ENCODE assay signal across 31 cellular contexts in the genomic region with DNA sequence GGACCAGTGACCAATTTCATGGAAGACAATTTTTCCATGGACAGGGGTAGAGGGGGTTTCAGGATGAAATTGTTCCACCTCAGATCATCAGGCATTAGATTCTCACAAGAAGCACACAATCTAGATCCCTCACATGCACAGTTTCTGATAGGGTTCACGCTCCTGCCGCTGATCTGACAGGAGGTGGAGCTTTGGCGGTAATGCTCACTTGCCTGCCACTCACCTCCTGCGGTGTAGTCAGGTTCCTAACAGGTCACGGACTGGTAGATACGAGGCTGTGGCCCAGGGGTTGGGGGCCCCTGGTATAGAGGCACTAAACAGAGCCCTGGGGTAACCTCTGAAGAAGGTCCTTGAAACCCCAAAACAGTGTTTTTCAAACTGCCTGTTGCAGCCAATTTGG.
"Had no signal": no experiment of that assay in that cellular context is flagged by ENCODE, and none has a peak within 500 bp of the region (broad histone marks: within the 10 kb centered on the region; RNA-seq: fewer than 3 reads in every experiment).

No MANE protein-coding gene starts in this region.

- H3K4me3 Mint-ChIP-seq: activated CD4-positive, alpha-beta memory T cell treated with anti-CD3 and anti-CD28 coated beads, Interleukin-2, amount 10 ng/mL, durations not matched to agents 7 days and 5 days; activated CD4-positive, alpha-beta T cell treated with anti-CD3 and anti-CD28 coated beads, Interleukin-2, amount 10 ng/mL, durations not matched to agents 7 days and 5 days; activated naive CD4-positive, alpha-beta T cell treated with anti-CD3 and anti-CD28 coated beads for 36 hours; activated naive CD4-positive, alpha-beta T cell treated with anti-CD3 and anti-CD28 coated beads, Interleukin-2, amount 50 U/mL, for 24 hours; activated naive CD8-positive, alpha-beta T cell treated with anti-CD3 and anti-CD28 coated beads for 36 hours; activated naive CD8-positive, alpha-beta T cell treated with anti-CD3 and anti-CD28 coated beads, Interleukin-2, amount 50 U/mL, for 24 hours; activated T-cell treated with anti-CD3 and anti-CD28 coated beads, Interleukin-2, amount 50 U/mL, for 24 hours; T-helper 1 cell treated with Interleukin-12 subunit alpha and Interleukin-12 subunit beta and Interleukin-4 antibody, amounts not matched to agents 30 μg/mL and 1 μg/mL, for 36 hours; T-helper 2 cell treated with Interferon-gamma antibody and Interleukin-4, amounts not matched to agents 5 μg/mL and 100 μg/mL, for 36 hours had no signal

- H3K27ac Mint-ChIP-seq: activated CD4-positive, alpha-beta memory T cell treated with anti-CD3 and anti-CD28 coated beads, Interleukin-2, amount 10 ng/mL, durations not matched to agents 7 days and 5 days; activated CD4-positive, alpha-beta T cell treated with anti-CD3 and anti-CD28 coated beads, Interleukin-2, amount 10 ng/mL, durations not matched to agents 7 days and 5 days; activated naive CD4-positive, alpha-beta T cell treated with anti-CD3 and anti-CD28 coated beads for 36 hours; activated naive CD4-positive, alpha-beta T cell treated with anti-CD3 and anti-CD28 coated beads, Interleukin-2, amount 50 U/mL, for 24 hours; activated naive CD8-positive, alpha-beta T cell treated with anti-CD3 and anti-CD28 coated beads for 36 hours; activated naive CD8-positive, alpha-beta T cell treated with anti-CD3 and anti-CD28 coated beads, Interleukin-2, amount 50 U/mL, for 24 hours; activated T-cell treated with anti-CD3 and anti-CD28 coated beads, Interleukin-2, amount 50 U/mL, for 24 hours; activated T-helper 2 cell treated with anti-CD3 and anti-CD28 coated beads, Interferon-gamma antibody, Interleukin-2, Interleukin-4, amounts not matched to agents 10 μg/mL and 5 μg/mL and 100 μg/mL, durations not matched to agents 14 hours and 24 hours and 36 hours; T-helper 1 cell treated with Interleukin-12 subunit alpha and Interleukin-12 subunit beta and Interleukin-4 antibody, amounts not matched to agents 30 μg/mL and 1 μg/mL, for 36 hours; T-helper 2 cell treated with Interferon-gamma antibody and Interleukin-4, amounts not matched to agents 5 μg/mL and 100 μg/mL, for 36 hours had no signal

- DNase-seq: activated CD4-positive, alpha-beta memory T cell treated with anti-CD3 and anti-CD28 coated beads, Interleukin-2, amount 10 ng/mL, durations not matched to agents 7 days and 5 days; activated CD4-positive, alpha-beta T cell treated with anti-CD3 and anti-CD28 coated beads for 1 hour; activated CD4-positive, alpha-beta T cell treated with anti-CD3 and anti-CD28 coated beads for 4 hours; activated CD4-positive, alpha-beta T cell treated with anti-CD3 and anti-CD28 coated beads, Interleukin-2, amount 10 ng/mL, durations not matched to agents 7 days and 5 days; activated CD4-positive, alpha-beta T cell treated with anti-CD3 and anti-CD28 coated beads, Interleukin-2, amount 50 U/mL, for 4 hours; activated CD4-positive, CD25-positive, alpha-beta regulatory T cell; activated CD8-positive, alpha-beta memory T cell treated with anti-CD3 and anti-CD28 coated beads, Interleukin-2, amount 50 U/mL, for 48 hours; activated effector memory CD4-positive, alpha-beta T cell treated with anti-CD3 and anti-CD28 coated beads, Interleukin-2, amount 50 U/mL, for 16 hours; activated naive CD4-positive, alpha-beta T cell treated with anti-CD3 and anti-CD28 coated beads for 36 hours; activated naive CD8-positive, alpha-beta T cell treated with anti-CD3 and anti-CD28 coated beads for 36 hours; activated naive CD8-positive, alpha-beta T cell treated with anti-CD3 and anti-CD28 coated beads, Interleukin-2, amount 50 U/mL, for 24 hours; activated T-cell treated with anti-CD3 and anti-CD28 coated beads for 4 hours; activated T-cell treated with anti-CD3 and anti-CD28 coated beads, Interleukin-2, amount 50 U/mL, for 24 hours; adrenal gland; amygdala; aorta; body of pancreas; caudate nucleus; effector CD8-positive, alpha-beta T cell; foreskin fibroblast; head of caudate nucleus; hippocampal formation; T1000; WERI-Rb-1 had no signal

- H3K36me3 ChIP-seq: adrenal gland, WERI-Rb-1 had no signal

- H3K27me3 Mint-ChIP-seq: activated CD4-positive, alpha-beta memory T cell treated with anti-CD3 and anti-CD28 coated beads, Interleukin-2, amount 10 ng/mL, durations not matched to agents 7 days and 5 days; activated CD4-positive, alpha-beta T cell treated with anti-CD3 and anti-CD28 coated beads, Interleukin-2, amount 10 ng/mL, durations not matched to agents 7 days and 5 days; activated naive CD4-positive, alpha-beta T cell treated with anti-CD3 and anti-CD28 coated beads, Interleukin-2, amount 50 U/mL, for 24 hours; activated naive CD8-positive, alpha-beta T cell treated with anti-CD3 and anti-CD28 coated beads for 36 hours; activated naive CD8-positive, alpha-beta T cell treated with anti-CD3 and anti-CD28 coated beads, Interleukin-2, amount 50 U/mL, for 24 hours; activated T-cell treated with anti-CD3 and anti-CD28 coated beads, Interleukin-2, amount 50 U/mL, for 24 hours had no signal

- H3K4me3 ChIP-seq: adrenal gland, body of pancreas had no signal

- H3K9me3 ChIP-seq: adrenal gland, body of pancreas had no signal

- ATAC-seq: activated naive CD8-positive, alpha-beta T cell treated with anti-CD3 and anti-CD28 coated beads, Interleukin-2, amount 50 U/mL, for 24 hours; body of pancreas; esophagus mucosa had no signal

- H3K27ac ChIP-seq: adrenal gland, body of pancreas, WERI-Rb-1 had no signal

- H3K27me3 ChIP-seq: adrenal gland, body of pancreas had no signal

- FAIRE-seq: colon, frontal cortex had no signal

- H3K9me3 Mint-ChIP-seq: activated CD4-positive, alpha-beta memory T cell treated with anti-CD3 and anti-CD28 coated beads, Interleukin-2, amount 10 ng/mL, durations not matched to agents 7 days and 5 days; activated CD4-positive, alpha-beta T cell treated with anti-CD3 and anti-CD28 coated beads, Interleukin-2, amount 10 ng/mL, durations not matched to agents 7 days and 5 days; activated naive CD4-positive, alpha-beta T cell treated with anti-CD3 and anti-CD28 coated beads, Interleukin-2, amount 50 U/mL, for 24 hours; activated naive CD8-positive, alpha-beta T cell treated with anti-CD3 and anti-CD28 coated beads for 36 hours; activated naive CD8-positive, alpha-beta T cell treated with anti-CD3 and anti-CD28 coated beads, Interleukin-2, amount 50 U/mL, for 24 hours; activated T-cell treated with anti-CD3 and anti-CD28 coated beads, Interleukin-2, amount 50 U/mL, for 24 hours; activated T-helper 2 cell treated with anti-CD3 and anti-CD28 coated beads, Interferon-gamma antibody, Interleukin-2, Interleukin-4, amounts not matched to agents 10 μg/mL and 5 μg/mL and 100 μg/mL, durations not matched to agents 14 hours and 24 hours and 36 hours; T-helper 1 cell treated with Interleukin-12 subunit alpha and Interleukin-12 subunit beta and Interleukin-4 antibody, amounts not matched to agents 30 μg/mL and 1 μg/mL, for 36 hours; T-helper 2 cell treated with Interferon-gamma antibody and Interleukin-4, amounts not matched to agents 5 μg/mL and 100 μg/mL, for 36 hours had no signal
